In genomic region chr20:64092258-64093012, GRCh38 we compare ENCODE assay signal across 1 cellular context.
TF ChIP-seq lines count a peak whose summit lies in the region.

No MANE protein-coding gene starts in this region.

TF ChIP-seq in HepG2, 621 proteins besides CTCF, POLR2A, EP300 and RAD21 (continued from another document and continues in another):
- TF ChIP-seq, protein P1, sequence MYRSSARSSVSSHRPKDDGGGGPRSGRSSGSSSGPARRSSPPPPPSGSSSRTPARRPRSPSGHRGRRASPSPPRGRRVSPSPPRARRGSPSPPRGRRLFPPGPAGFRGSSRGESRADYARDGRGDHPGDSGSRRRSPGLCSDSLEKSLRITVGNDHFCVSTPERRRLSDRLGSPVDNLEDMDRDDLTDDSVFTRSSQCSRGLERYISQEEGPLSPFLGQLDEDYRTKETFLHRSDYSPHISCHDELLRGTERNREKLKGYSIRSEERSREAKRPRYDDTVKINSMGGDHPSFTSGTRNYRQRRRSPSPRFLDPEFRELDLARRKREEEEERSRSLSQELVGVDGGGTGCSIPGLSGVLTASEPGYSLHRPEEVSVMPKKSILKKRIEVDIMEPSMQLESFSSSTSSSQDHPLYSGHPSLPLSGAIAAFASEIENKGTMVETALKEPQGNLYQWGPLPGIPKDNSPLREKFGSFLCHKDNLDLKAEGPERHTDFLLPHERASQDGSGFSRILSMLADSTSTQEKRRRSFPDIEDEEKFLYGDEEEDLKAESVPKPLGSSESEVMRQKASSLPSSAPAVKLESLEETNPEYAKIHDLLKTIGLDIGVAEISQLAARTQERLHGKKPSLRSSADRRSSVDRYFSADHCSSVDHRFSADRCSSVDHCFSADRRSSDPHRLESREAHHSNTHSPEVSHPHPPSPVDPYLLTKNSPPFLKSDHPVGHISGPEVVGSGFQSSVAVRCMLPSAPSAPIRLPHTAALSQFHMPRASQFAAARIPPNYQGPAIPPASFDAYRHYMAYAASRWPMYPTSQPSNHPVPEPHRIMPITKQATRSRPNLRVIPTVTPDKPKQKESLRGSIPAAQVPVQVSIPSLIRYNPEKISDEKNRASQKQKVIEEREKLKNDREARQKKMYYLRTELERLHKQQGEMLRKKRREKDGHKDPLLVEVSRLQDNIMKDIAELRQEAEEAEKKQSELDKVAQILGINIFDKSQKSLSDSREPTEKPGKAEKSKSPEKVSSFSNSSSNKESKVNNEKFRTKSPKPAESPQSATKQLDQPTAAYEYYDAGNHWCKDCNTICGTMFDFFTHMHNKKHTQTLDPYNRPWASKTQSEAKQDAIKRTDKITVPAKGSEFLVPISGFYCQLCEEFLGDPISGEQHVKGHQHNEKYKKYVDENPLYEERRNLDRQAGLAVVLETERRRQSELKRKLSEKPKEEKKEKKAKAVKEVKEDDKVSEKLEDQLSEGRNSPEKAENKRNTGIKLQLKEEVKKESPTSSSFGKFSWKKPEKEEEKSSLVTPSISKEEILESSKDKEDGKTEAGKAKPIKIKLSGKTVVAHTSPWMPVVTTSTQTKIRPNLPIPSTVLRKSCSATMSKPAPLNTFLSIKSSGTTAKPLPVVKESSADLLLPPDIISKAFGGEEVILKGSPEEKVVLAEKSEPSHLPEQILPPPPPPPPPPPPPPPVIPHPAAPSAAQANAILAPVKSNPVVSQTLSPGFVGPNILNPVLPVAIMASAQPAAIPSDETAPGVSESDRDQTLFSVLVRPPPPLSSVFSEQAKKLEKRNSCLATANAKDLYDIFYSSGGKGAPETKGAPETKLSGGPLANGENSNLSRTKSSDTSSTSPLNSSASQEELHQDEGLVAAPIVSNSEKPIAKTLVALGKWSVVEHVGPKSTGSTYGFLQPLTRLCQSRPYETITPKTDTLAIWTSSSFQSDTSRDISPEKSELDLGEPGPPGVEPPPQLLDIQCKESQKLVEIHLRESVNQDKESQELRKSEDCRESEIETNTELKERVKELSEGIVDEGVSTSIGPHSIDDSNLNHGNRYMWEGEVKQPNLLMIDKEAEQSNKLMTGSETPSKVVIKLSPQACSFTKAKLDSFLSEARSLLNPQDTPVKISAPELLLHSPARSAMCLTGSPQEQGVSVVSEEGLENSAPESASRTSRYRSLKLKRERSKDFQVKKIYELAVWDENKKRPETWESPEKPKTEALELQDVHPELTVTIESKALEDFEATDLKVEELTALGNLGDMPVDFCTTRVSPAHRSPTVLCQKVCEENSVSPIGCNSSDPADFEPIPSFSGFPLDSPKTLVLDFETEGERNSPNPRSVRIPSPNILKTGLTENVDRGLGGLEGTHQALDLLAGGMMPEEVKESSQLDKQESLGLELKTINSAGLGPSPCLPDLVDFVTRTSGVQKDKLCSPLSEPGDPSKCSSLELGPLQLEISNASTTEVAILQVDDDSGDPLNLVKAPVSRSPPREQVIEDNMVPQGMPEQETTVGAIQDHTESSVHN (CRISPR knock-in tag; IDR thresholded peaks at IDR 0.05): 0 out of 2 replicates have a peak, but pooled peaks have one; percentile 12
- TF ChIP-seq TRIM24 (CRISPR knock-in tag; IDR thresholded peaks at IDR 0.05): 0 out of 2 replicates have a peak, but pooled peaks have one; percentile 35
- no peak for TF ChIP-seq CC2D1A (CRISPR knock-in tag; IDR thresholded peaks at IDR 0.05)
- no peak for TF ChIP-seq POLR2G (IDR thresholded peaks at IDR 0.05; ENCODE audit: low read depth, low read length)
- TF ChIP-seq NFKBIZ (CRISPR knock-in tag; IDR thresholded peaks at IDR 0.05): no peak
- 0 out of 2 replicates have a peak, but pooled peaks have one; percentile 8 for TF ChIP-seq ZMYM2 (CRISPR knock-in tag; IDR thresholded peaks at IDR 0.05)
- TF ChIP-seq SKI (IDR thresholded peaks at IDR 0.05; ENCODE audit: partially characterized antibody): no peak
- TF ChIP-seq ZNF652 (CRISPR knock-in tag; IDR thresholded peaks at IDR 0.05; ENCODE audit: borderline replicate concordance, low read depth): no peak
- TF ChIP-seq HMGA1 (CRISPR knock-in tag; conservative IDR thresholded peaks at IDR 0.05): no peak
- TF ChIP-seq GPN1 (CRISPR knock-in tag; IDR thresholded peaks at IDR 0.05; ENCODE audit: borderline replicate concordance): 0 out of 2 replicates have a peak, but pooled peaks have one; percentile 65
- peak; percentile 18; the same call in 1 of the 2 replicates for TF ChIP-seq ZNF891 (CRISPR knock-in tag; IDR thresholded peaks at IDR 0.05)
- no peak for TF ChIP-seq KDM3A (CRISPR knock-in tag; IDR thresholded peaks at IDR 0.05; ENCODE audit: low read depth)
- TF ChIP-seq RARA (CRISPR knock-in tag; IDR thresholded peaks at IDR 0.05): no peak
- peak; percentile 39; the same call in 1 of the 2 replicates for TF ChIP-seq ZNF782 (CRISPR knock-in tag; IDR thresholded peaks at IDR 0.05; ENCODE audit: borderline replicate concordance)
- TF ChIP-seq MTF1 (CRISPR knock-in tag; IDR thresholded peaks at IDR 0.05): no peak
- no peak for TF ChIP-seq ZNF513 (CRISPR knock-in tag; conservative IDR thresholded peaks at IDR 0.05)
- no peak for TF ChIP-seq KIAA2018 (CRISPR knock-in tag; IDR thresholded peaks at IDR 0.05; ENCODE audit: borderline replicate concordance)
- no peak for TF ChIP-seq SRY (CRISPR knock-in tag; IDR thresholded peaks at IDR 0.05)
- peak; percentile 8; the same call in 1 of the 2 replicates for TF ChIP-seq ETV5 (CRISPR knock-in tag; IDR thresholded peaks at IDR 0.05; ENCODE audit: borderline replicate concordance)
- 0 out of 2 replicates have a peak, but pooled peaks have one; percentile 62 for TF ChIP-seq GZF1 (CRISPR knock-in tag; IDR thresholded peaks at IDR 0.05)
- TF ChIP-seq RXRB (CRISPR knock-in tag; IDR thresholded peaks at IDR 0.05; ENCODE audit: borderline replicate concordance): no peak
- TF ChIP-seq PCBP2 (optimal IDR thresholded peaks at IDR 0.05; ENCODE audit: low read depth, low read length, poor library complexity, severe bottlenecking): no peak
- no peak for TF ChIP-seq ZNF33A (CRISPR knock-in tag; IDR thresholded peaks at IDR 0.05; ENCODE audit: borderline replicate concordance)
- no peak for TF ChIP-seq NRL (CRISPR knock-in tag; IDR thresholded peaks at IDR 0.05; ENCODE audit: borderline replicate concordance)
- TF ChIP-seq, protein P2, sequence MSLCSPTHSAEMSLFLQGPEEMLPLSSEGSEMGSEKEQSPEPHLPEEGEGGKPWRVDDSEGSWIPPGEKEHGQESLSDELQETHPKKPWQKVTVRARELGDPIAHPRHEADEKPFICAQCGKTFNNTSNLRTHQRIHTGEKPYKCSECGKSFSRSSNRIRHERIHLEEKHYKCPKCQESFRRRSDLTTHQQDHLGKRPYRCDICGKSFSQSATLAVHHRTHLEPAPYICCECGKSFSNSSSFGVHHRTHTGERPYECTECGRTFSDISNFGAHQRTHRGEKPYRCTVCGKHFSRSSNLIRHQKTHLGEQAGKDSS (CRISPR knock-in tag; IDR thresholded peaks at IDR 0.05; ENCODE audit: borderline replicate concordance, low read depth): peak; percentile 3; the same call in 1 of the 2 replicates
- TF ChIP-seq BHLHE40 (IDR thresholded peaks at IDR 0.05; ENCODE audit: low read length): peak; percentile 65
- TF ChIP-seq DPF2 (CRISPR knock-in tag; IDR thresholded peaks at IDR 0.05; ENCODE audit: borderline replicate concordance, low read depth): no peak
- TF ChIP-seq ZNF788 (CRISPR knock-in tag; IDR thresholded peaks at IDR 0.05; ENCODE audit: borderline replicate concordance): 0 out of 2 replicates have a peak, but pooled peaks have one; percentile 7
- TF ChIP-seq ZNF766 (CRISPR knock-in tag; IDR thresholded peaks at IDR 0.05; ENCODE audit: borderline replicate concordance): no peak
- TF ChIP-seq TCF12 (IDR thresholded peaks at IDR 0.05): no peak
- TF ChIP-seq TCF12 (CRISPR knock-in tag; IDR thresholded peaks at IDR 0.05): no peak
- 0 out of 2 replicates have a peak, but pooled peaks have one; percentile 15 for TF ChIP-seq ZNF160 (CRISPR knock-in tag; IDR thresholded peaks at IDR 0.05)
- TF ChIP-seq ZNF136 (CRISPR knock-in tag; IDR thresholded peaks at IDR 0.05; ENCODE audit: low read depth): no peak
- TF ChIP-seq ZKSCAN5 (CRISPR knock-in tag; IDR thresholded peaks at IDR 0.05): no peak
- TF ChIP-seq, protein P3, sequence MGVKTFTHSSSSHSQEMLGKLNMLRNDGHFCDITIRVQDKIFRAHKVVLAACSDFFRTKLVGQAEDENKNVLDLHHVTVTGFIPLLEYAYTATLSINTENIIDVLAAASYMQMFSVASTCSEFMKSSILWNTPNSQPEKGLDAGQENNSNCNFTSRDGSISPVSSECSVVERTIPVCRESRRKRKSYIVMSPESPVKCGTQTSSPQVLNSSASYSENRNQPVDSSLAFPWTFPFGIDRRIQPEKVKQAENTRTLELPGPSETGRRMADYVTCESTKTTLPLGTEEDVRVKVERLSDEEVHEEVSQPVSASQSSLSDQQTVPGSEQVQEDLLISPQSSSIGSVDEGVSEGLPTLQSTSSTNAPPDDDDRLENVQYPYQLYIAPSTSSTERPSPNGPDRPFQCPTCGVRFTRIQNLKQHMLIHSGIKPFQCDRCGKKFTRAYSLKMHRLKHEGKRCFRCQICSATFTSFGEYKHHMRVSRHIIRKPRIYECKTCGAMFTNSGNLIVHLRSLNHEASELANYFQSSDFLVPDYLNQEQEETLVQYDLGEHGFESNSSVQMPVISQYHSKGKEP (CRISPR knock-in tag; IDR thresholded peaks at IDR 0.05): no peak
- no peak for TF ChIP-seq DR1 (CRISPR knock-in tag; IDR thresholded peaks at IDR 0.05)
- TF ChIP-seq GLI4 (CRISPR knock-in tag; IDR thresholded peaks at IDR 0.05; ENCODE audit: borderline replicate concordance): no peak
- TF ChIP-seq, protein P4, sequence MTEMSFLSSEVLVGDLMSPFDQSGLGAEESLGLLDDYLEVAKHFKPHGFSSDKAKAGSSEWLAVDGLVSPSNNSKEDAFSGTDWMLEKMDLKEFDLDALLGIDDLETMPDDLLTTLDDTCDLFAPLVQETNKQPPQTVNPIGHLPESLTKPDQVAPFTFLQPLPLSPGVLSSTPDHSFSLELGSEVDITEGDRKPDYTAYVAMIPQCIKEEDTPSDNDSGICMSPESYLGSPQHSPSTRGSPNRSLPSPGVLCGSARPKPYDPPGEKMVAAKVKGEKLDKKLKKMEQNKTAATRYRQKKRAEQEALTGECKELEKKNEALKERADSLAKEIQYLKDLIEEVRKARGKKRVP (CRISPR knock-in tag; IDR thresholded peaks at IDR 0.05): no peak
- TF ChIP-seq RFXANK (CRISPR knock-in tag; IDR thresholded peaks at IDR 0.05): no peak
- no peak for TF ChIP-seq NCOR1 (IDR thresholded peaks at IDR 0.05; ENCODE audit: borderline replicate concordance, low read length)
- TF ChIP-seq ZNF207 (IDR thresholded peaks at IDR 0.05; ENCODE audit: borderline replicate concordance): no peak
- 0 out of 2 replicates have a peak, but pooled peaks have one; percentile 55 for TF ChIP-seq ZNF572 (CRISPR knock-in tag; IDR thresholded peaks at IDR 0.05)
- TF ChIP-seq ZNF773 (CRISPR knock-in tag; IDR thresholded peaks at IDR 0.05; ENCODE audit: borderline replicate concordance): no peak
- no peak for TF ChIP-seq MIER3 (CRISPR knock-in tag; IDR thresholded peaks at IDR 0.05; ENCODE audit: borderline replicate concordance)
- TF ChIP-seq ASH2L (IDR thresholded peaks at IDR 0.05; ENCODE audit: insufficient read length, low read depth, low read length): no peak
